ENCODE assay signal across 23 cellular contexts in genomic region chr7:155715406-155715805, GRCh38.
A peak's percentile ranks its signal among the peaks of the same experiment; 100 is the strongest.
DNase-seq lines count a peak whose midpoint lies in the region; ATAC-seq, FAIRE-seq and TF ChIP-seq lines count a peak whose summit lies in the region.
"Had no signal": no experiment of that assay in that cellular context is flagged by ENCODE, and none has a peak within 500 bp of the region (broad histone marks: within the 10 kb centered on the region; RNA-seq: fewer than 3 reads in every experiment).

No MANE protein-coding gene starts in this region.

- TF ChIP-seq EP300 in HepG2 (IDR thresholded peaks at IDR 0.05; ENCODE audit: low read depth in 2 of 2, low read length in 2 of 2) (no peak), HepG2 (CRISPR knock-in tag; IDR thresholded peaks at IDR 0.05; ENCODE audit: borderline replicate concordance) (no peak)

- no peak for TF ChIP-seq CTCF in SU-DHL-6 (IDR thresholded peaks at IDR 0.05; ENCODE audit: insufficient read depth, low read length, poor library complexity, severe bottlenecking)
- TF ChIP-seq CTCF in HepG2 (CRISPR knock-in tag; IDR thresholded peaks at IDR 0.05) = no peak
- TF ChIP-seq CTCF in spleen (IDR thresholded peaks at IDR 0.05 in 8 of 11, conservative IDR thresholded peaks at IDR 0.05 in 3 of 11) = no peak

- H3K27me3 ChIP-seq in SU-DHL-6 (ENCODE audit: low read length) (no peaks in the 10 kb centered on the region), HepG2 (ENCODE audit: control insufficient read depth in 1 of 2, insufficient read depth in 2 of 2, low read length in 2 of 2) (no peaks in the 10 kb centered on the region), small intestine (ENCODE audit: control insufficient read depth in 2 of 2, insufficient read depth in 2 of 2, low read length in 2 of 2) (no peaks in the 10 kb centered on the region), spleen (replicated peaks in 1 of 7) (no peaks in the 10 kb centered on the region)
- H3K27me3 ChIP-seq: SJCRH30 had no signal

- H2AFZ ChIP-seq in SU-DHL-6 (ENCODE audit: low read depth, low read length, severe bottlenecking) (no peak overlapping the region), HepG2 (ENCODE audit: low read length) (no peak overlapping the region)

- BruUV-seq in HepG2 (replicated peaks; lab: Mats Ljungman, UMichigan) = no TSS peak

- no peak overlapping the region for H3K4me3 Mint-ChIP-seq in activated T-cell treated with anti-CD3 and anti-CD28 coated beads, Interleukin-2, amount 50 U/mL, for 24 hours
- H3K4me3 Mint-ChIP-seq in activated T-cell treated with anti-CD3 and anti-CD28 coated beads, Interleukin-2, amount 50 U/mL, for 72 hours = no peak overlapping the region
- H3K4me3 Mint-ChIP-seq: CD8-positive, alpha-beta T cell had no signal

- H3K9me3 Mint-ChIP-seq in activated T-cell treated with anti-CD3 and anti-CD28 coated beads, Interleukin-2, amount 50 U/mL, for 24 hours = no peaks in the 10 kb centered on the region
- H3K9me3 Mint-ChIP-seq in activated T-cell treated with anti-CD3 and anti-CD28 coated beads, Interleukin-2, amount 50 U/mL, for 72 hours = no peaks in the 10 kb centered on the region
- H3K9me3 Mint-ChIP-seq: CD8-positive, alpha-beta T cell had no signal

- no peak for DNase-seq in activated T-cell treated with anti-CD3 and anti-CD28 coated beads, Interleukin-2, amount 50 U/mL, for 24 hours
- no peak for DNase-seq in activated T-cell treated with anti-CD3 and anti-CD28 coated beads, Interleukin-2, amount 50 U/mL, for 72 hours
- no peak for DNase-seq in HepG2 (ENCODE audit: low spot score)
- peak; percentile 80 for DNase-seq in small intestine
- no peak for DNase-seq in activated CD4-positive, alpha-beta T cell treated with anti-CD3 and anti-CD28 coated beads, Interleukin-2, amount 50 U/mL, for 48 hours
- no peak for DNase-seq in spleen
- DNase-seq: 8988T; C1 segment of cervical spinal cord; CD8-positive, alpha-beta T cell; DND-41; IMR-90; NCI-H1105; NCI-H146; NCI-H2029 treated with DMSO at 0.1 percent for 48 hours; NCI-H345; NCI-H524 treated with DMSO at 0.1 percent for 48 hours; OCI-M1 had no signal

- in situ Hi-C loops in HepG2 (cut with HindIII; ENCODE audit: extremely low pct_ligation_motif_present, low pct_unique_long_range_greater_than_20kb) = no loop called here

- H3K4me2 ChIP-seq in SU-DHL-6 (ENCODE audit: low read depth, low read length, poor library complexity, severe bottlenecking) = peak overlapping the region; percentile 33
- H3K4me2 ChIP-seq in HepG2 (ENCODE audit: low read depth, low read length) = no peak overlapping the region

- CTCF ChIA-PET in HepG2 (lab: Yijun Ruan, JAX; ENCODE audit: low intra/inter-chr PET ratio, low total read pairs) = no interaction called here

- peaks cover 49% of the 10 kb centered on the region for H3K4me1 Mint-ChIP-seq in activated T-cell treated with anti-CD3 and anti-CD28 coated beads, Interleukin-2, amount 50 U/mL, for 24 hours (ENCODE audit: low read depth)
- H3K4me1 Mint-ChIP-seq in activated T-cell treated with anti-CD3 and anti-CD28 coated beads, Interleukin-2, amount 50 U/mL, for 72 hours (ENCODE audit: low read depth) = peaks cover 33% of the 10 kb centered on the region

- H3K9me3 ChIP-seq in SU-DHL-6 (ENCODE audit: insufficient read depth, low read length) (no peaks in the 10 kb centered on the region), HepG2 (ENCODE audit: low read length) (no peaks in the 10 kb centered on the region), small intestine (ENCODE audit: control insufficient read depth, low read depth) (no peaks in the 10 kb centered on the region), spleen (no peaks in the 10 kb centered on the region)
- H3K9me3 ChIP-seq: SJCRH30 had no signal

- no peak for TF ChIP-seq POLR2A in HepG2 (IDR thresholded peaks at IDR 0.05; ENCODE audit: insufficient read depth in 1 of 2, low read depth in 2 of 2, low read length in 2 of 2)
- no peak for TF ChIP-seq POLR2A in spleen (IDR thresholded peaks at IDR 0.05)

- H3K4me1 ChIP-seq in HepG2 (ENCODE audit: insufficient read depth, low read length) (peaks cover 29% of the 10 kb centered on the region), small intestine (ENCODE audit: control insufficient read depth in 2 of 2, insufficient read depth in 1 of 2, low read depth in 1 of 2, low read length in 1 of 2) (peaks cover 0 to 11% of the 10 kb centered on the region in 2 donors), spleen (peaks cover 0 to 72% (median 22%) of the 10 kb centered on the region in 6 donors)

- TF ChIP-seq RAD21 in HepG2 (CRISPR knock-in tag; IDR thresholded peaks at IDR 0.05) = no peak

- POLR2A ChIA-PET in HepG2 (lab: Yijun Ruan, JAX) = interaction anchor here (1.4 kb wide), 1 partner anchor 96 kb away, joined by 7 read pairs; no protein-coding TSS in a partner anchor

- peaks cover 35% of the 10 kb centered on the region for H3K36me3 Mint-ChIP-seq in activated T-cell treated with anti-CD3 and anti-CD28 coated beads, Interleukin-2, amount 50 U/mL, for 24 hours (ENCODE audit: low read depth)
- H3K36me3 Mint-ChIP-seq in activated T-cell treated with anti-CD3 and anti-CD28 coated beads, Interleukin-2, amount 50 U/mL, for 72 hours (ENCODE audit: insufficient read depth in 2 of 2) = peaks cover 9 to 28% of the 10 kb centered on the region in 2 donors

- no peaks in the 10 kb centered on the region for H3K9me2 ChIP-seq in SU-DHL-6 (replicated peaks; ENCODE audit: insufficient read depth, low read length)

- H4K20me1 ChIP-seq in SU-DHL-6 (ENCODE audit: low read depth, low read length) = no peaks in the 10 kb centered on the region
- H4K20me1 ChIP-seq in HepG2 (ENCODE audit: insufficient read depth, low read length) = peaks cover 35% of the 10 kb centered on the region; the same call in 1 of the 2 replicates

- peaks cover 28% of the 10 kb centered on the region for H3K36me3 ChIP-seq in SU-DHL-6 (ENCODE audit: low read length)
- peaks cover 23 to 96% of the 10 kb centered on the region in 2 experiments for H3K36me3 ChIP-seq in HepG2 (replicated peaks in 1 of 2; ENCODE audit: control insufficient read depth in 1 of 2, insufficient read depth in 2 of 2, low read length in 2 of 2)
- peaks cover 12 to 18% of the 10 kb centered on the region in 2 donors for H3K36me3 ChIP-seq in small intestine (ENCODE audit: control insufficient read depth in 2 of 2, insufficient read depth in 2 of 2, low read length in 2 of 2)
- peaks cover 7 to 96% (median 50%) of the 10 kb centered on the region in 6 donors for H3K36me3 ChIP-seq in spleen

- no peak for ATAC-seq in activated T-cell treated with anti-CD3 and anti-CD28 coated beads, Interleukin-2, amount 50 U/mL, for 72 hours (replicated peaks in 1 of 2)
- peak; percentile 46 for ATAC-seq in HepG2
- no peak for ATAC-seq in GM19395 (IDR thresholded peaks at IDR 0.05; ENCODE audit: unreplicated experiment)
- ATAC-seq: CD8-positive, alpha-beta T cell had no signal

- H3K79me2 ChIP-seq in SU-DHL-6 (ENCODE audit: insufficient read depth, low read length) (peaks cover 80% of the 10 kb centered on the region), HepG2 (ENCODE audit: insufficient read depth, low read length) (peaks cover 38% of the 10 kb centered on the region)

- H3F3A ChIP-seq in SU-DHL-6 (ENCODE audit: insufficient read depth) = peaks cover 38% of the 10 kb centered on the region

- no peaks in the 10 kb centered on the region for H3K27me3 Mint-ChIP-seq in activated T-cell treated with anti-CD3 and anti-CD28 coated beads, Interleukin-2, amount 50 U/mL, for 24 hours
- H3K27me3 Mint-ChIP-seq in activated T-cell treated with anti-CD3 and anti-CD28 coated beads, Interleukin-2, amount 50 U/mL, for 72 hours (ENCODE audit: low read depth) = no peaks in the 10 kb centered on the region

- peak overlapping the region; percentile 71 for H3K27ac Mint-ChIP-seq in activated T-cell treated with anti-CD3 and anti-CD28 coated beads, Interleukin-2, amount 50 U/mL, for 24 hours
- no peak overlapping the region for H3K27ac Mint-ChIP-seq in activated T-cell treated with anti-CD3 and anti-CD28 coated beads, Interleukin-2, amount 50 U/mL, for 72 hours
- H3K27ac Mint-ChIP-seq: CD8-positive, alpha-beta T cell had no signal

- intact Hi-C loops in HepG2 (cut with micrococcal nuclease; ENCODE audit: unreplicated experiment) (no loop called here), spleen (cut with DNase I; ENCODE audit: low total_unique reads) (no loop called here)

- FAIRE-seq in HepG2 (lab: Jason Lieb, UNC) (no peak), small intestine (lab: Jason Lieb, UNC) (no peak)
- FAIRE-seq: GM12891, RCC 7860 had no signal

- H3K27ac ChIP-seq in SU-DHL-6 (ENCODE audit: low read depth, low read length) = peak overlapping the region; percentile 75
- peak overlapping the region; percentile 7 for H3K27ac ChIP-seq in HepG2 (ENCODE audit: extremely low read length, insufficient read depth, low read length)
- H3K27ac ChIP-seq in small intestine (ENCODE audit: low read depth in 1 of 2, low read length in 1 of 2) = peak overlapping the region in 1 of 2 donors; percentile 41
- peak overlapping the region in 1 of 8 donors; percentile 6 for H3K27ac ChIP-seq in spleen
- H3K27ac ChIP-seq: HL-60, SJCRH30 had no signal

- H3K4me3 ChIP-seq in SU-DHL-6 (ENCODE audit: insufficient read depth, low read length, poor library complexity, severe bottlenecking) (no peak overlapping the region), HepG2 (replicated peaks in 1 of 3; ENCODE audit: insufficient read depth in 1 of 3, low read depth in 2 of 3, low read length in 3 of 3) (no peak overlapping the region), small intestine (ENCODE audit: low read depth in 1 of 2, low read length in 2 of 2) (no peak overlapping the region), spleen (no peak overlapping the region)
- H3K4me3 ChIP-seq: SJCRH30 had no signal

- WGBS in HepG2 (ENCODE audit: low lambda C conversion rate) = 36% methylated on average over 4 of the region's 4 CpGs
- 33 to 70% (median 58%) methylated on average over 4 of the region's 4 CpGs for WGBS in small intestine, 3 donors
- 83 to 91% (median 90%) methylated on average over 4 of the region's 4 CpGs for WGBS in spleen, 5 donors

- 0 out of 2 replicates have a peak overlapping the region, but pooled peaks have one; percentile 5 for H3K9ac ChIP-seq in SU-DHL-6 (ENCODE audit: low read length)
- H3K9ac ChIP-seq in HepG2 (ENCODE audit: insufficient read depth, low read depth, low read length) = no peak overlapping the region

TF ChIP-seq in HepG2, 621 proteins besides CTCF, POLR2A, EP300 and RAD21 (continues in another document):
- no peak for TF ChIP-seq GTF2F1 (IDR thresholded peaks at IDR 0.05; ENCODE audit: low read length)
